In the genomic region with DNA sequence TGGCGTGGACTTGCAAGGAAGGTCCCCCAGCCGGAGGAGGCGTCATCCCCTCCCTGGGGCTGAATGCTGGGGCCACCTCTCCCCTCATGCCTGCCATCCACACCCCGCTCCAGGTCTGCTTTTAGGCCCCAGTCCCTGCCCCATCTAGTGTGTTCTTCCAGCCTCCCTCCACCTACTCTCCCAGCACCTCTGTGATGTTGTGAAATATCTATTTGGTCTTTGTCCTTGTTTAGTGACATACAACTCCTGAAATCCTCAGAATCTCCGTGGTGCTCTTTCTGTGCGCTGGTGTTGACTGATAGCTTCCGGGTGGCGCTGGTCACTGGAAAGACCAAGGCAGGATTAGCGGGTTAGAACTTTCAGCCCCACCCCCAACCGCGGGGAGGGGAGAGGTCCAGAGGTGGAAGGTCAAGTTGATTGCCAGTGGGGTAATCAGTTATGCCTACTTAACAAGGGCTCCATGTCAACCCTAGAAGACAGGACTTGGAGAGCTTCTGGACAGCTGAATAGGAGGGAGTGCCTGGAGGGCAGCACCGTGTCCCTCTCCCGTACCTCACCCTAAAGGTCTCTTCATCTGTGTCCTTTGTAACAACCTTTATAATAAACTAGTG, we compare ENCODE assay signal across 25 cellular contexts. TPM values are rescaled to one million over a fixed set of nuclear protein-coding genes. Genes with fewer than 3 reads are reported as not detected.
A peak's percentile ranks its signal among the peaks of the same experiment; 100 is the strongest.
DNase-seq lines count a peak whose midpoint lies in the region; ATAC-seq, FAIRE-seq and TF ChIP-seq lines count a peak whose summit lies in the region.
"Had no signal": no experiment of that assay in that cellular context is flagged by ENCODE, and none has a peak within 500 bp of the region (broad histone marks: within the 10 kb centered on the region; RNA-seq: fewer than 3 reads in every experiment).

No MANE protein-coding gene starts in this region.

- H4K20me1 ChIP-seq in mammary epithelial cell (ENCODE audit: insufficient read depth, low read length) (no peaks in the 10 kb centered on the region), HepG2 (ENCODE audit: insufficient read depth, low read length) (peaks cover 34% of the 10 kb centered on the region)

- intact Hi-C loops in breast epithelium (cut with DNase I; ENCODE audit: low total_unique reads) (no loop called here), mammary epithelial cell (cut with micrococcal nuclease) (no loop called here), HepG2 (cut with micrococcal nuclease; ENCODE audit: unreplicated experiment) (no loop called here), thyroid gland (cut with DNase I) (no loop called here)

- H3K4me2 ChIP-seq in mammary epithelial cell (ENCODE audit: insufficient read depth, low read depth, low read length), result no peak overlapping the region
- peak overlapping the region; percentile 84 for H3K4me2 ChIP-seq in HepG2 (ENCODE audit: low read depth, low read length)
- H3K4me2 ChIP-seq: GM23338, SK-N-SH had no signal

- WGBS in mammary epithelial cell (ENCODE audit: low coverage, missing lambda C conversion rate), result 85% methylated on average over 13 of the region's 13 CpGs
- 0% methylated on average over 7 of the region's 13 CpGs for WGBS in HepG2 (ENCODE audit: low lambda C conversion rate)
- 87 to 89% methylated on average over 13 of the region's 13 CpGs for WGBS in thyroid gland, 2 donors

- in situ Hi-C loops in mammary epithelial cell (cut with MboI; ENCODE audit: low sequenced_read_pairs in 2 of 2), result loop anchor here in 1 of 2 donors (25.0 kb wide), 1 partner anchor 223 kb away; a partner anchor contains a TSS
- in situ Hi-C loops in HepG2 (cut with HindIII; ENCODE audit: extremely low pct_ligation_motif_present, low pct_unique_long_range_greater_than_20kb), result no loop called here

- CTCF ChIA-PET in mammary epithelial cell (lab: Charles Lee; ENCODE audit: low non-redundant PET) (no interaction called here), WTC11 (lab: Charles Lee) (interaction anchor here (2.2 kb wide), 1 partner anchor 16 kb away, joined by 14 read pairs; no protein-coding TSS in a partner anchor), HepG2 (lab: Yijun Ruan, JAX; ENCODE audit: low intra/inter-chr PET ratio, low total read pairs) (no interaction called here)

- no peak for TF ChIP-seq CTCF in breast epithelium (IDR thresholded peaks at IDR 0.05)
- no peak for TF ChIP-seq CTCF in mammary epithelial cell (conservative IDR thresholded peaks at IDR 0.05 in 1 of 2, IDR thresholded peaks at IDR 0.05 in 1 of 2; ENCODE audit: extremely low read depth in 1 of 2, insufficient read depth in 1 of 2, low read depth in 1 of 2, low read length in 2 of 2)
- no peak for TF ChIP-seq CTCF in WTC11 (IDR thresholded peaks at IDR 0.05)
- TF ChIP-seq CTCF in HepG2 (CRISPR knock-in tag; IDR thresholded peaks at IDR 0.05), result peak; percentile 53
- TF ChIP-seq CTCF in thyroid gland (IDR thresholded peaks at IDR 0.05), result no peak

- H3K4me1 Mint-ChIP-seq in WTC11, result 0 out of 2 replicates have a peak, but pooled peaks cover 4% of the 10 kb centered on the region

- BruUV-seq in mammary epithelial cell (replicated peaks; lab: Mats Ljungman, UMichigan), result no TSS peak
- BruUV-seq in HepG2 (replicated peaks; lab: Mats Ljungman, UMichigan), result no TSS peak

- H3K27ac Mint-ChIP-seq in WTC11, result peak overlapping the region; percentile 50; the same call in 1 of the 2 replicates
- H3K27ac Mint-ChIP-seq: GM23338 had no signal

- no peak for TF ChIP-seq POLR2A in breast epithelium (IDR thresholded peaks at IDR 0.05)
- TF ChIP-seq POLR2A in HepG2 (IDR thresholded peaks at IDR 0.05; ENCODE audit: insufficient read depth in 1 of 2, low read depth in 2 of 2, low read length in 2 of 2), result 0 out of 4 replicates have a peak, but pooled peaks of 1 of the 2 experiments have one; percentile 14
- TF ChIP-seq POLR2A in thyroid gland (IDR thresholded peaks at IDR 0.05), result no peak

- H3K27ac ChIP-seq in breast epithelium, result peak overlapping the region; percentile 78 to 90
- H3K27ac ChIP-seq in mammary epithelial cell (ENCODE audit: insufficient read depth, low read depth, low read length), result no peak overlapping the region
- H3K27ac ChIP-seq in HepG2 (ENCODE audit: extremely low read length, insufficient read depth, low read length), result peak overlapping the region; percentile 72
- peak overlapping the region; percentile 41 to 54 (median 45) for H3K27ac ChIP-seq in thyroid gland
- H3K27ac ChIP-seq: tibial artery had no signal

- H3K27me3 ChIP-seq in breast epithelium (no peaks in the 10 kb centered on the region), mammary epithelial cell (ENCODE audit: insufficient read depth, low read length) (no peaks in the 10 kb centered on the region), HepG2 (ENCODE audit: control insufficient read depth in 1 of 2, insufficient read depth in 2 of 2, low read length in 2 of 2) (no peaks in the 10 kb centered on the region), thyroid gland (no peaks in the 10 kb centered on the region)
- H3K27me3 ChIP-seq: adrenal gland, BE2C, MG63, tibial artery had no signal

- H3K9me3 Mint-ChIP-seq in WTC11, result no peaks in the 10 kb centered on the region
- H3K9me3 Mint-ChIP-seq: GM23338, IgD-negative memory B cell had no signal

- H3K4me1 ChIP-seq in breast epithelium, result peaks cover 10 to 27% of the 10 kb centered on the region in 2 donors
- H3K4me1 ChIP-seq in mammary epithelial cell (ENCODE audit: insufficient read depth, low read length), result peaks cover 33% of the 10 kb centered on the region
- H3K4me1 ChIP-seq in HepG2 (ENCODE audit: insufficient read depth, low read length), result peaks cover 59% of the 10 kb centered on the region
- peaks cover 38 to 69% of the 10 kb centered on the region in 2 donors for H3K4me1 ChIP-seq in thyroid gland
- H3K4me1 ChIP-seq: adrenal gland had no signal

- H2AFZ ChIP-seq in mammary epithelial cell (ENCODE audit: low read depth, low read length) (no peak overlapping the region), HepG2 (ENCODE audit: low read length) (no peak overlapping the region)
- H2AFZ ChIP-seq: GM23338 had no signal

- ATAC-seq in WTC11 (no peak), HepG2 (peak; percentile 86)
- ATAC-seq: GM23338; stimulated activated naive CD8-positive, alpha-beta T cell treated with anti-CD3 and anti-CD28 coated beads, Interleukin-15, Interleukin-2, amounts not matched to agents 100 U/mL and 50 U/mL, for 24 hours had no signal

- H3K9me3 ChIP-seq in breast epithelium (no peaks in the 10 kb centered on the region), mammary epithelial cell (replicated peaks; ENCODE audit: insufficient read depth, low read length) (no peaks in the 10 kb centered on the region), HepG2 (ENCODE audit: low read length) (no peaks in the 10 kb centered on the region), thyroid gland (no peaks in the 10 kb centered on the region)
- H3K9me3 ChIP-seq: adrenal gland, BE2C, MG63, SK-N-SH, tibial artery had no signal

- no peak overlapping the region for H3K4me3 Mint-ChIP-seq in WTC11
- H3K4me3 Mint-ChIP-seq: GM23338 had no signal

- DNase-seq in breast epithelium (ENCODE audit: low spot score in 2 of 2), result no peak
- DNase-seq in mammary epithelial cell, result no peak
- DNase-seq in WTC11 (ENCODE audit: low spot score), result no peak
- peak; percentile 95 for DNase-seq in HepG2 (ENCODE audit: low spot score)
- DNase-seq in thyroid gland, result no peak
- DNase-seq in KG1 (lab: John Stamatoyannopoulos, UW), result no peak
- DNase-seq in DMS79 (lab: John Stamatoyannopoulos, UW), result no peak
- DNase-seq in NCI-H1417 (lab: John Stamatoyannopoulos, UW), result no peak
- DNase-seq: activated effector memory CD4-positive, alpha-beta T cell treated with Interleukin-2 at 50 U/mL for 16 hours; adrenal gland; BE2C; MG63; NCI-H1436 treated with DMSO at 0.1 percent for 48 hours; NCI-H2171 treated with DMSO at 0.1 percent for 48 hours; NCI-H526; SK-N-SH; stimulated activated CD4-positive, alpha-beta T cell treated with anti-CD3 and anti-CD28 coated beads, Interleukin-4, amount 100 ng/mL, for 24 hours; stimulated activated naive CD8-positive, alpha-beta T cell treated with anti-CD3 and anti-CD28 coated beads, Interleukin-15, Interleukin-2, amounts not matched to agents 100 U/mL and 50 U/mL, for 24 hours; tibial artery had no signal

- H3K36me3 Mint-ChIP-seq in WTC11, result no peaks in the 10 kb centered on the region

- peaks cover 6% of the 10 kb centered on the region for H3K79me2 ChIP-seq in mammary epithelial cell (ENCODE audit: insufficient read depth, low read length)
- H3K79me2 ChIP-seq in HepG2 (ENCODE audit: insufficient read depth, low read length), result peaks cover 44% of the 10 kb centered on the region

- H3K4me3 ChIP-seq in breast epithelium (no peak overlapping the region), mammary epithelial cell (replicated peaks in 1 of 3; ENCODE audit: insufficient read depth in 1 of 3, low read depth in 2 of 3, low read length in 3 of 3) (no peak overlapping the region), HepG2 (replicated peaks in 1 of 3; ENCODE audit: insufficient read depth in 1 of 3, low read depth in 2 of 3, low read length in 3 of 3) (peak overlapping the region; percentile 15 to 59 (median 35); a peak in 4 of 6 replicates), thyroid gland (replicated peaks in 1 of 3) (no peak overlapping the region)
- H3K4me3 ChIP-seq: adrenal gland, GM23338, MG63, tibial artery had no signal

- TF ChIP-seq EP300 in HepG2 (IDR thresholded peaks at IDR 0.05; ENCODE audit: low read depth in 2 of 2, low read length in 2 of 2) (peak in 1 of 2 experiments; percentile 66; a peak in 1 of 4 replicates), HepG2 (CRISPR knock-in tag; IDR thresholded peaks at IDR 0.05; ENCODE audit: borderline replicate concordance) (peak; percentile 54)

- H3K27me3 Mint-ChIP-seq in WTC11 (ENCODE audit: low read depth), result no peaks in the 10 kb centered on the region; the same call in 1 of the 2 replicates

- TF ChIP-seq RAD21 in HepG2 (CRISPR knock-in tag; IDR thresholded peaks at IDR 0.05), result no peak

- POLR2A ChIA-PET in WTC11 (lab: Charles Lee), result no interaction called here
- POLR2A ChIA-PET in HepG2 (lab: Yijun Ruan, JAX), result interaction anchor here (0.7 to 1.6 kb wide), 5 partner anchors 10 to 330 kb away, joined by 4 to 9 read pairs (median 6); a partner anchor contains a TSS

- peak; percentile 99 for FAIRE-seq in HepG2 (lab: Jason Lieb, UNC)
- FAIRE-seq: D721Med, endothelial cell of umbilical vein, GM18507 had no signal

- H3K9ac ChIP-seq in mammary epithelial cell (ENCODE audit: insufficient read depth, low read length) (no peak overlapping the region), HepG2 (ENCODE audit: insufficient read depth, low read depth, low read length) (peak overlapping the region; percentile 58)
- H3K9ac ChIP-seq: SK-N-SH had no signal

- H3K36me3 ChIP-seq in breast epithelium (no peaks in the 10 kb centered on the region), mammary epithelial cell (ENCODE audit: insufficient read depth, low read length) (no peaks in the 10 kb centered on the region), HepG2 (replicated peaks in 1 of 2; ENCODE audit: control insufficient read depth in 1 of 2, insufficient read depth in 2 of 2, low read length in 2 of 2) (peaks cover 0 to under 1% of the 10 kb centered on the region in 2 experiments; a peak in 2 of 5 replicates), thyroid gland (no peaks in the 10 kb centered on the region)
- H3K36me3 ChIP-seq: adrenal gland, MG63, tibial artery had no signal

- dilution Hi-C loops in mammary epithelial cell (cut with HindIII; ENCODE audit: low sequenced_read_pairs), result no loop called here

RNA-seq across cellular contexts. Expression of a gene that starts 10.1 kb away (rescaled TPM):
- total RNA-seq in breast epithelium (10 to 100 TPM in 2 of 3 donors, 1 to 10 TPM in 1; 8.8 to 22.0 (median 16.7) TPM), mammary epithelial cell (10 to 100 TPM; 11.4 to 12.3 TPM), WTC11 (2021) (17.3 to 21.0 TPM (median 17.8 TPM) in 3 replicates), HepG2 (2016; rRNA removed; fragmentation: Illumina TruSeq; extraction: Trizol) (13.7 and 17.6 TPM in 2 replicates), thyroid gland (10 to 100 TPM; 15.9 to 32.3 (median 21.8) TPM)
- polyA plus RNA-seq in mammary epithelial cell (5.6 TPM), HepG2 (2011; rRNA removed) (7.7 and 8.4 TPM in 2 replicates)
- polyA minus RNA-seq in mammary epithelial cell, result 8.3 TPM
- 1.3 and 1.4 TPM in 2 replicates for total RNA-seq in HepG2 (2016; cell fraction: cytosol; rRNA removed; fragmentation: Illumina TruSeq; extraction: Trizol; ENCODE audit: low read depth)
- 12.6 and 15.8 TPM in 2 replicates for total RNA-seq in HepG2 (2016; cell fraction: insoluble cytoplasmic fraction; rRNA removed; fragmentation: Illumina TruSeq; extraction: Trizol)
- total RNA-seq in HepG2 (2016; cell fraction: membrane; rRNA removed; fragmentation: Illumina TruSeq; extraction: Trizol), result 4.8 and 5.7 TPM in 2 replicates
- total RNA-seq in HepG2 (2016; cell fraction: nucleus; rRNA removed; fragmentation: Illumina TruSeq; extraction: Trizol), result 12.6 and 14.4 TPM in 2 replicates
- polyA plus RNA-seq in HepG2 (2011; cell fraction: cytosol; rRNA removed), result 3.7 and 4.9 TPM in 2 replicates
- polyA plus RNA-seq in HepG2 (2011; cell fraction: nucleus; rRNA removed), result 29.9 and 35.0 TPM in 2 replicates
- 5.7 TPM in 2 replicates for polyA plus RNA-seq in HepG2 (2012)
- polyA plus RNA-seq in HepG2 (2016; cell fraction: cytosol; fragmentation: Illumina TruSeq; extraction: Trizol; ENCODE audit: low read depth), result 1.0 and 1.2 TPM in 2 replicates
- polyA plus RNA-seq in HepG2 (2016; cell fraction: insoluble cytoplasmic fraction; fragmentation: Illumina TruSeq; extraction: Trizol; ENCODE audit: low read depth), result 8.4 and 11.8 TPM in 2 replicates
- polyA plus RNA-seq in HepG2 (2016; cell fraction: membrane; fragmentation: Illumina TruSeq; extraction: Trizol; ENCODE audit: low read depth), result 2.4 and 3.2 TPM in 2 replicates
- polyA plus RNA-seq in HepG2 (2016; cell fraction: nucleus; fragmentation: Illumina TruSeq; extraction: Trizol; ENCODE audit: insufficient read depth, low read depth), result 22.4 and 24.8 TPM in 2 replicates
- 11.0 and 28.2 TPM in 2 replicates for polyA minus RNA-seq in HepG2 (2011; rRNA and poly(A)+ RNA removed; ENCODE audit: low replicate concordance)
- polyA minus RNA-seq in HepG2 (2011; cell fraction: cytosol; rRNA and poly(A)+ RNA removed), result 9.1 and 10.4 TPM in 2 replicates
- 10.0 and 13.8 TPM in 2 replicates for polyA minus RNA-seq in HepG2 (2011; cell fraction: nucleus; rRNA and poly(A)+ RNA removed)

RNA-seq across cellular contexts. Expression of a gene that starts 13.9 kb away (rescaled TPM):
- total RNA-seq in breast epithelium (not detected), mammary epithelial cell (under 1 TPM in 1 of 2 donors, not detected in 1; under 0.01 TPM), WTC11 (2021) (0.82 to 0.92 TPM (median 0.89 TPM) in 3 replicates), HepG2 (2016; rRNA removed; fragmentation: Illumina TruSeq; extraction: Trizol) (0.20 and 0.35 TPM in 2 replicates), thyroid gland (under 1 TPM in 3 of 4 donors, not detected in 1; 0.13 to 0.63 (median 0.56) TPM)
- polyA plus RNA-seq in mammary epithelial cell (not detected), HepG2 (2011; rRNA removed) (0.09 and 0.29 TPM in 2 replicates)
- not detected for polyA minus RNA-seq in mammary epithelial cell
- not detected in 2 replicates for total RNA-seq in HepG2 (2016; cell fraction: cytosol; rRNA removed; fragmentation: Illumina TruSeq; extraction: Trizol; ENCODE audit: low read depth)
- total RNA-seq in HepG2 (2016; cell fraction: insoluble cytoplasmic fraction; rRNA removed; fragmentation: Illumina TruSeq; extraction: Trizol), result 0.15 and 0.30 TPM in 2 replicates
- total RNA-seq in HepG2 (2016; cell fraction: membrane; rRNA removed; fragmentation: Illumina TruSeq; extraction: Trizol), result 0.25 TPM in 1 of 2 replicates, not detected in the other
- total RNA-seq in HepG2 (2016; cell fraction: nucleus; rRNA removed; fragmentation: Illumina TruSeq; extraction: Trizol), result 0.19 and 0.28 TPM in 2 replicates
- 0.12 and 0.15 TPM in 2 replicates for polyA plus RNA-seq in HepG2 (2011; cell fraction: cytosol; rRNA removed)
- polyA plus RNA-seq in HepG2 (2011; cell fraction: nucleus; rRNA removed), result 0.66 and 0.79 TPM in 2 replicates
- 0.07 and 0.11 TPM in 2 replicates for polyA plus RNA-seq in HepG2 (2012)
- polyA plus RNA-seq in HepG2 (2016; cell fraction: cytosol; fragmentation: Illumina TruSeq; extraction: Trizol; ENCODE audit: low read depth), result 0.08 TPM in 1 of 2 replicates, not detected in the other
- not detected in 2 replicates for polyA plus RNA-seq in HepG2 (2016; cell fraction: insoluble cytoplasmic fraction; fragmentation: Illumina TruSeq; extraction: Trizol; ENCODE audit: low read depth)
- polyA plus RNA-seq in HepG2 (2016; cell fraction: membrane; fragmentation: Illumina TruSeq; extraction: Trizol; ENCODE audit: low read depth), result not detected in 2 replicates
- 0.23 TPM in 1 of 2 replicates, not detected in the other for polyA plus RNA-seq in HepG2 (2016; cell fraction: nucleus; fragmentation: Illumina TruSeq; extraction: Trizol; ENCODE audit: insufficient read depth, low read depth)
- 0.49 and 1.4 TPM in 2 replicates for polyA minus RNA-seq in HepG2 (2011; rRNA and poly(A)+ RNA removed; ENCODE audit: low replicate concordance)
- polyA minus RNA-seq in HepG2 (2011; cell fraction: cytosol; rRNA and poly(A)+ RNA removed), result 0.59 and 0.62 TPM in 2 replicates
- 0.39 and 0.62 TPM in 2 replicates for polyA minus RNA-seq in HepG2 (2011; cell fraction: nucleus; rRNA and poly(A)+ RNA removed)
- total RNA-seq: RPMI7951 had no signal
- polyA plus RNA-seq: endothelial cell of umbilical vein, IgD-negative memory B cell had no signal

RNA-seq across cellular contexts. Expression of a gene that starts 25.1 kb away (rescaled TPM):
- 1 to 10 TPM in 1 of 3 donors, under 1 TPM in 1, not detected in 1; 0.98 to 1.0 TPM for total RNA-seq in breast epithelium
- 1 to 10 TPM; 1.8 to 7.2 TPM for total RNA-seq in mammary epithelial cell
- polyA plus RNA-seq in mammary epithelial cell, result 6.5 TPM
- 8.1 TPM for polyA minus RNA-seq in mammary epithelial cell
- 51.7 to 61.6 TPM (median 51.9 TPM) in 3 replicates for total RNA-seq in WTC11 (2021)
- total RNA-seq in HepG2 (2016; rRNA removed; fragmentation: Illumina TruSeq; extraction: Trizol), result 19.7 and 24.4 TPM in 2 replicates
- total RNA-seq in HepG2 (2016; cell fraction: cytosol; rRNA removed; fragmentation: Illumina TruSeq; extraction: Trizol; ENCODE audit: low read depth), result 10.8 and 13.0 TPM in 2 replicates
- 16.5 and 23.4 TPM in 2 replicates for total RNA-seq in HepG2 (2016; cell fraction: insoluble cytoplasmic fraction; rRNA removed; fragmentation: Illumina TruSeq; extraction: Trizol)
- 18.0 and 21.4 TPM in 2 replicates for total RNA-seq in HepG2 (2016; cell fraction: membrane; rRNA removed; fragmentation: Illumina TruSeq; extraction: Trizol)
- total RNA-seq in HepG2 (2016; cell fraction: nucleus; rRNA removed; fragmentation: Illumina TruSeq; extraction: Trizol), result 17.3 and 20.2 TPM in 2 replicates
- 5.9 and 6.2 TPM in 2 replicates for polyA plus RNA-seq in HepG2 (2011; rRNA removed)
- 3.2 and 8.6 TPM in 2 replicates for polyA plus RNA-seq in HepG2 (2011; cell fraction: cytosol; rRNA removed)
- polyA plus RNA-seq in HepG2 (2011; cell fraction: nucleus; rRNA removed), result 28.4 and 38.0 TPM in 2 replicates
- 3.0 and 4.0 TPM in 2 replicates for polyA plus RNA-seq in HepG2 (2012)
- polyA plus RNA-seq in HepG2 (2016; cell fraction: cytosol; fragmentation: Illumina TruSeq; extraction: Trizol; ENCODE audit: low read depth), result 11.9 and 12.7 TPM in 2 replicates
- 19.2 and 19.4 TPM in 2 replicates for polyA plus RNA-seq in HepG2 (2016; cell fraction: insoluble cytoplasmic fraction; fragmentation: Illumina TruSeq; extraction: Trizol; ENCODE audit: low read depth)
- polyA plus RNA-seq in HepG2 (2016; cell fraction: membrane; fragmentation: Illumina TruSeq; extraction: Trizol; ENCODE audit: low read depth), result 14.6 and 18.0 TPM in 2 replicates
- polyA plus RNA-seq in HepG2 (2016; cell fraction: nucleus; fragmentation: Illumina TruSeq; extraction: Trizol; ENCODE audit: insufficient read depth, low read depth), result 38.8 and 41.0 TPM in 2 replicates
- polyA minus RNA-seq in HepG2 (2011; rRNA and poly(A)+ RNA removed; ENCODE audit: low replicate concordance), result 5.2 and 12.3 TPM in 2 replicates
- polyA minus RNA-seq in HepG2 (2011; cell fraction: cytosol; rRNA and poly(A)+ RNA removed), result 2.5 and 3.1 TPM in 2 replicates
- polyA minus RNA-seq in HepG2 (2011; cell fraction: nucleus; rRNA and poly(A)+ RNA removed), result 6.3 and 10.6 TPM in 2 replicates
- total RNA-seq in thyroid gland, result under 1 TPM in 2 of 4 donors, not detected in 2; 0.83 to 0.96 TPM

RNA-seq across cellular contexts. Expression of a gene that starts 28.7 kb away (rescaled TPM):
- total RNA-seq in breast epithelium, result 10 to 100 TPM; 27.5 to 70.2 (median 45.4) TPM
- 100 to 1,000 TPM in 1 of 2 donors, 10 to 100 TPM in 1; 41.5 to 250 TPM for total RNA-seq in mammary epithelial cell
- 95.2 TPM for polyA plus RNA-seq in mammary epithelial cell
- 81.4 TPM for polyA minus RNA-seq in mammary epithelial cell
- total RNA-seq in WTC11 (2021), result 193 to 212 TPM (median 193 TPM) in 3 replicates
- total RNA-seq in HepG2 (2016; rRNA removed; fragmentation: Illumina TruSeq; extraction: Trizol), result 7.2 and 10.4 TPM in 2 replicates
- 7.6 and 9.4 TPM in 2 replicates for total RNA-seq in HepG2 (2016; cell fraction: cytosol; rRNA removed; fragmentation: Illumina TruSeq; extraction: Trizol; ENCODE audit: low read depth)
- 5.7 and 10.1 TPM in 2 replicates for total RNA-seq in HepG2 (2016; cell fraction: insoluble cytoplasmic fraction; rRNA removed; fragmentation: Illumina TruSeq; extraction: Trizol)
- total RNA-seq in HepG2 (2016; cell fraction: membrane; rRNA removed; fragmentation: Illumina TruSeq; extraction: Trizol), result 11.1 and 14.0 TPM in 2 replicates
- 13.6 and 17.3 TPM in 2 replicates for total RNA-seq in HepG2 (2016; cell fraction: nucleus; rRNA removed; fragmentation: Illumina TruSeq; extraction: Trizol)
- polyA plus RNA-seq in HepG2 (2011; rRNA removed), result 20.1 and 21.1 TPM in 2 replicates
- polyA plus RNA-seq in HepG2 (2011; cell fraction: cytosol; rRNA removed), result 29.7 and 32.0 TPM in 2 replicates
- polyA plus RNA-seq in HepG2 (2011; cell fraction: nucleus; rRNA removed), result 42.5 and 51.4 TPM in 2 replicates
- polyA plus RNA-seq in HepG2 (2012), result 133 and 154 TPM in 2 replicates
- 106 and 119 TPM in 2 replicates for polyA plus RNA-seq in HepG2 (2016; cell fraction: cytosol; fragmentation: Illumina TruSeq; extraction: Trizol; ENCODE audit: low read depth)
- polyA plus RNA-seq in HepG2 (2016; cell fraction: insoluble cytoplasmic fraction; fragmentation: Illumina TruSeq; extraction: Trizol; ENCODE audit: low read depth), result 50.3 and 60.7 TPM in 2 replicates
- polyA plus RNA-seq in HepG2 (2016; cell fraction: membrane; fragmentation: Illumina TruSeq; extraction: Trizol; ENCODE audit: low read depth), result 97.9 and 104 TPM in 2 replicates
- polyA plus RNA-seq in HepG2 (2016; cell fraction: nucleus; fragmentation: Illumina TruSeq; extraction: Trizol; ENCODE audit: insufficient read depth, low read depth), result 168 and 190 TPM in 2 replicates
- polyA minus RNA-seq in HepG2 (2011; rRNA and poly(A)+ RNA removed; ENCODE audit: low replicate concordance), result 20.0 and 29.5 TPM in 2 replicates
- polyA minus RNA-seq in HepG2 (2011; cell fraction: cytosol; rRNA and poly(A)+ RNA removed), result 52.8 and 62.5 TPM in 2 replicates
- 10.4 and 11.5 TPM in 2 replicates for polyA minus RNA-seq in HepG2 (2011; cell fraction: nucleus; rRNA and poly(A)+ RNA removed)
- total RNA-seq in thyroid gland, result 10 to 100 TPM; 33.1 to 62.1 (median 36.3) TPM

RNA-seq across cellular contexts. Expression of a gene that starts 35.2 kb away (rescaled TPM):
- total RNA-seq in breast epithelium, result 10 to 100 TPM; 27.9 to 57.0 (median 28.2) TPM
- 10 to 100 TPM; 23.5 to 31.9 TPM for total RNA-seq in mammary epithelial cell
- 12.2 TPM for polyA plus RNA-seq in mammary epithelial cell
- polyA minus RNA-seq in mammary epithelial cell, result 4.4 TPM
- total RNA-seq in WTC11 (2021), result 60.1 to 70.9 TPM (median 60.3 TPM) in 3 replicates
- 13.8 and 39.1 TPM in 2 replicates for total RNA-seq in HepG2 (2016; rRNA removed; fragmentation: Illumina TruSeq; extraction: Trizol)
- 14.4 and 16.3 TPM in 2 replicates for total RNA-seq in HepG2 (2016; cell fraction: cytosol; rRNA removed; fragmentation: Illumina TruSeq; extraction: Trizol; ENCODE audit: low read depth)
- total RNA-seq in HepG2 (2016; cell fraction: insoluble cytoplasmic fraction; rRNA removed; fragmentation: Illumina TruSeq; extraction: Trizol), result 15.5 and 37.7 TPM in 2 replicates
- total RNA-seq in HepG2 (2016; cell fraction: membrane; rRNA removed; fragmentation: Illumina TruSeq; extraction: Trizol), result 11.4 and 12.8 TPM in 2 replicates
- 56.5 and 57.9 TPM in 2 replicates for total RNA-seq in HepG2 (2016; cell fraction: nucleus; rRNA removed; fragmentation: Illumina TruSeq; extraction: Trizol)
- 33.5 and 51.3 TPM in 2 replicates for polyA plus RNA-seq in HepG2 (2011; rRNA removed)
- 12.9 and 24.3 TPM in 2 replicates for polyA plus RNA-seq in HepG2 (2011; cell fraction: cytosol; rRNA removed)
- 624 and 803 TPM in 2 replicates for polyA plus RNA-seq in HepG2 (2011; cell fraction: nucleus; rRNA removed)
- polyA plus RNA-seq in HepG2 (2012), result 30.1 and 34.2 TPM in 2 replicates
- 5.3 and 8.4 TPM in 2 replicates for polyA plus RNA-seq in HepG2 (2016; cell fraction: cytosol; fragmentation: Illumina TruSeq; extraction: Trizol; ENCODE audit: low read depth)
- polyA plus RNA-seq in HepG2 (2016; cell fraction: insoluble cytoplasmic fraction; fragmentation: Illumina TruSeq; extraction: Trizol; ENCODE audit: low read depth), result 11.9 and 12.8 TPM in 2 replicates
- 7.2 and 9.8 TPM in 2 replicates for polyA plus RNA-seq in HepG2 (2016; cell fraction: membrane; fragmentation: Illumina TruSeq; extraction: Trizol; ENCODE audit: low read depth)
- 125 and 129 TPM in 2 replicates for polyA plus RNA-seq in HepG2 (2016; cell fraction: nucleus; fragmentation: Illumina TruSeq; extraction: Trizol; ENCODE audit: insufficient read depth, low read depth)
- 20.8 and 63.2 TPM in 2 replicates for polyA minus RNA-seq in HepG2 (2011; rRNA and poly(A)+ RNA removed; ENCODE audit: low replicate concordance)
- 11.8 and 13.7 TPM in 2 replicates for polyA minus RNA-seq in HepG2 (2011; cell fraction: cytosol; rRNA and poly(A)+ RNA removed)
- 81.2 and 102 TPM in 2 replicates for polyA minus RNA-seq in HepG2 (2011; cell fraction: nucleus; rRNA and poly(A)+ RNA removed)
- 10 to 100 TPM; 32.6 to 43.5 (median 37.9) TPM for total RNA-seq in thyroid gland

Comparison
In these comparisons a context has a peak if more than half of its experiments do, and no peak if none do; other contexts are left out.
1. H3K4me3 ChIP-seq: peak in HepG2 (3 of 3); none in breast epithelium (0 of 3), mammary epithelial cell (0 of 3) and thyroid gland (0 of 3).